ENCODE assay signal across 1 cellular context in the genomic region with DNA sequence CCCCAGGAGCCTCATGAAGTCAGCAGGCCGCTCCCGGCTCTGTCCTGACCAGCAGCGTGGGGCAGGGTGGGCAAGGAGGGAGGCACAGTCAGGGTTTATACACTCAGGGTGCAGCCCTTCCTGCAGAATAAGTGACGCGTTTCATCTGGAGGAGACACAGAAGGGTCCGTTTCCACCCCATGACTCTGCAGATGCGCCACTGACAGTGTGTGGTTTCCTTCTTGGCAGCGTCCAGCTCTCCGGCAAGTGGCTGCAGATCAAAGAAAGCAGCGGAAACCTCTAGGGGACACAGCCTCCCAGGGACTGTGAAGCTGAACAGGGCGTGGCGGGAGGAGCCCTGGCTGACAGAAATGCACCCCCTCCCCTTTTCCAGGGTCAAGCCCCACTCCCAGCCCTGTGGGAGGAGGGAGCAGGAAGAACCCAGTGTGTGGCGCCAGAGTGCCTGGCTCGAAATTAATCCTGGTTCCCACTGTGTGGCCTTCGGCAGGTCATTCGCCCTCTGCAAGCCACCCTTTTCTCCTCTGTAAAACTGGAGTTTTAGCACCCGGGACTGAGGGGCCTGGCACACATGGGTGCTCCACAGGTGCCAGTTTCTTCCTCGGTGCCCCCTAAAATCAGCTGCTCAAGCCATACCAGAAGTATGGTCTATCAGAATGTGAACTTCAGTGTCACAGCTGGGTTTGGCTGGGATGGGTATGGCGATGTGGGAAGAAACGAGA.
TF ChIP-seq lines count a peak whose summit lies in the region.

No MANE protein-coding gene starts in this region.

TF ChIP-seq in HepG2, 621 proteins besides CTCF, POLR2A, EP300 and RAD21 (continued from another document and continues in another):
- TF ChIP-seq MAZ (IDR thresholded peaks at IDR 0.05; ENCODE audit: borderline replicate concordance, low read depth, low read length) (peak; percentile 96), MAZ (CRISPR knock-in tag; IDR thresholded peaks at IDR 0.05; ENCODE audit: low read depth) (peak; percentile 86), TBX3 (IDR thresholded peaks at IDR 0.05; ENCODE audit: borderline replicate concordance) (peak; percentile 18; the same call in 1 of the 2 replicates), POLR2AphosphoS5 (IDR thresholded peaks at IDR 0.05; ENCODE audit: low read depth, low read length) (peak; percentile 49), NFIB (CRISPR knock-in tag; IDR thresholded peaks at IDR 0.05; ENCODE audit: borderline replicate concordance) (no peak), ZNF296 (CRISPR knock-in tag; conservative IDR thresholded peaks at IDR 0.05) (no peak), RARA (CRISPR knock-in tag; IDR thresholded peaks at IDR 0.05) (peak; percentile 64), ZBTB3 (CRISPR knock-in tag; IDR thresholded peaks at IDR 0.05; ENCODE audit: borderline replicate concordance, low read depth) (peak; percentile 87; the same call in 1 of the 2 replicates), MTF1 (CRISPR knock-in tag; IDR thresholded peaks at IDR 0.05) (no peak), NCOA2 (CRISPR knock-in tag; IDR thresholded peaks at IDR 0.05) (peak; percentile 70), ZNF788 (CRISPR knock-in tag; IDR thresholded peaks at IDR 0.05; ENCODE audit: borderline replicate concordance) (peak; percentile 64; the same call in 1 of the 2 replicates), ZNF430 (CRISPR knock-in tag; IDR thresholded peaks at IDR 0.05) (0 out of 2 replicates have a peak, but pooled peaks have one; percentile 27), GABPA (IDR thresholded peaks at IDR 0.05; ENCODE audit: low read depth, low read length) (no peak), GABPA (CRISPR knock-in tag; IDR thresholded peaks at IDR 0.05; ENCODE audit: low read depth) (peak; percentile 37), TAF1 (CRISPR knock-in tag; IDR thresholded peaks at IDR 0.05) (peak; percentile 62), AKAP8 (CRISPR knock-in tag; IDR thresholded peaks at IDR 0.05) (0 out of 2 replicates have a peak, but pooled peaks have one; percentile 30), NCOR1 (IDR thresholded peaks at IDR 0.05; ENCODE audit: borderline replicate concordance, low read length) (peak; percentile 70; the same call in 1 of the 2 replicates), ZNF292 (CRISPR knock-in tag; IDR thresholded peaks at IDR 0.05; ENCODE audit: borderline replicate concordance, low read depth) (peak; percentile 82; the same call in 1 of the 2 replicates), SETDB1 (CRISPR knock-in tag; IDR thresholded peaks at IDR 0.05; ENCODE audit: borderline replicate concordance) (no peak), ZNF335 (CRISPR knock-in tag; IDR thresholded peaks at IDR 0.05) (peak; percentile 46; the same call in 1 of the 2 replicates), ZNF766 (CRISPR knock-in tag; IDR thresholded peaks at IDR 0.05; ENCODE audit: borderline replicate concordance) (no peak), NR2F1 (CRISPR knock-in tag; IDR thresholded peaks at IDR 0.05) (peak; percentile 37 to 44; a peak in 1 of 4 replicates), NFKBIZ (CRISPR knock-in tag; IDR thresholded peaks at IDR 0.05) (0 out of 2 replicates have a peak, but pooled peaks have one; percentile 43), KDM2A (CRISPR knock-in tag; IDR thresholded peaks at IDR 0.05; ENCODE audit: borderline replicate concordance, low read depth) (peak; percentile 67), ETV6 (CRISPR knock-in tag; conservative IDR thresholded peaks at IDR 0.05) (no peak), HNRNPH1 (optimal IDR thresholded peaks at IDR 0.05; ENCODE audit: low read depth, low read length) (peak; percentile 44), FOXM1 (CRISPR knock-in tag; IDR thresholded peaks at IDR 0.05) (no peak), ZSCAN21 (CRISPR knock-in tag; IDR thresholded peaks at IDR 0.05; ENCODE audit: borderline replicate concordance) (0 out of 2 replicates have a peak, but pooled peaks have one; percentile 15), HOXA3 (CRISPR knock-in tag; IDR thresholded peaks at IDR 0.05) (peak; percentile 76), ZC3H4 (CRISPR knock-in tag; IDR thresholded peaks at IDR 0.05; ENCODE audit: borderline replicate concordance) (peak; percentile 74; the same call in 1 of the 2 replicates), RXRB (CRISPR knock-in tag; IDR thresholded peaks at IDR 0.05; ENCODE audit: borderline replicate concordance) (peak; percentile 84), RARG (CRISPR knock-in tag; IDR thresholded peaks at IDR 0.05; ENCODE audit: low read depth) (0 out of 2 replicates have a peak, but pooled peaks have one; percentile 9), SMAD3 (CRISPR knock-in tag; IDR thresholded peaks at IDR 0.05) (peak; percentile 22)
- TF ChIP-seq, protein P1, sequence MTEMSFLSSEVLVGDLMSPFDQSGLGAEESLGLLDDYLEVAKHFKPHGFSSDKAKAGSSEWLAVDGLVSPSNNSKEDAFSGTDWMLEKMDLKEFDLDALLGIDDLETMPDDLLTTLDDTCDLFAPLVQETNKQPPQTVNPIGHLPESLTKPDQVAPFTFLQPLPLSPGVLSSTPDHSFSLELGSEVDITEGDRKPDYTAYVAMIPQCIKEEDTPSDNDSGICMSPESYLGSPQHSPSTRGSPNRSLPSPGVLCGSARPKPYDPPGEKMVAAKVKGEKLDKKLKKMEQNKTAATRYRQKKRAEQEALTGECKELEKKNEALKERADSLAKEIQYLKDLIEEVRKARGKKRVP (CRISPR knock-in tag; IDR thresholded peaks at IDR 0.05) = peak in 1 of 2 experiments; percentile 27; a peak in 1 of 4 replicates
- TF ChIP-seq, protein P2, sequence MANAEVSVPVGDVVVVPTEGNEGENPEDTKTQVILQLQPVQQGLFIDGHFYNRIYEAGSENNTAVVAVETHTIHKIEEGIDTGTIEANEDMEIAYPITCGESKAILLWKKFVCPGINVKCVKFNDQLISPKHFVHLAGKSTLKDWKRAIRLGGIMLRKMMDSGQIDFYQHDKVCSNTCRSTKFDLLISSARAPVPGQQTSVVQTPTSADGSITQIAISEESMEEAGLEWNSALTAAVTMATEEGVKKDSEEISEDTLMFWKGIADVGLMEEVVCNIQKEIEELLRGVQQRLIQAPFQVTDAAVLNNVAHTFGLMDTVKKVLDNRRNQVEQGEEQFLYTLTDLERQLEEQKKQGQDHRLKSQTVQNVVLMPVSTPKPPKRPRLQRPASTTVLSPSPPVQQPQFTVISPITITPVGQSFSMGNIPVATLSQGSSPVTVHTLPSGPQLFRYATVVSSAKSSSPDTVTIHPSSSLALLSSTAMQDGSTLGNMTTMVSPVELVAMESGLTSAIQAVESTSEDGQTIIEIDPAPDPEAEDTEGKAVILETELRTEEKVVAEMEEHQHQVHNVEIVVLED (CRISPR knock-in tag; IDR thresholded peaks at IDR 0.05; ENCODE audit: borderline replicate concordance) = no peak; the same call in 1 of the 2 replicates
- TF ChIP-seq, protein P3, sequence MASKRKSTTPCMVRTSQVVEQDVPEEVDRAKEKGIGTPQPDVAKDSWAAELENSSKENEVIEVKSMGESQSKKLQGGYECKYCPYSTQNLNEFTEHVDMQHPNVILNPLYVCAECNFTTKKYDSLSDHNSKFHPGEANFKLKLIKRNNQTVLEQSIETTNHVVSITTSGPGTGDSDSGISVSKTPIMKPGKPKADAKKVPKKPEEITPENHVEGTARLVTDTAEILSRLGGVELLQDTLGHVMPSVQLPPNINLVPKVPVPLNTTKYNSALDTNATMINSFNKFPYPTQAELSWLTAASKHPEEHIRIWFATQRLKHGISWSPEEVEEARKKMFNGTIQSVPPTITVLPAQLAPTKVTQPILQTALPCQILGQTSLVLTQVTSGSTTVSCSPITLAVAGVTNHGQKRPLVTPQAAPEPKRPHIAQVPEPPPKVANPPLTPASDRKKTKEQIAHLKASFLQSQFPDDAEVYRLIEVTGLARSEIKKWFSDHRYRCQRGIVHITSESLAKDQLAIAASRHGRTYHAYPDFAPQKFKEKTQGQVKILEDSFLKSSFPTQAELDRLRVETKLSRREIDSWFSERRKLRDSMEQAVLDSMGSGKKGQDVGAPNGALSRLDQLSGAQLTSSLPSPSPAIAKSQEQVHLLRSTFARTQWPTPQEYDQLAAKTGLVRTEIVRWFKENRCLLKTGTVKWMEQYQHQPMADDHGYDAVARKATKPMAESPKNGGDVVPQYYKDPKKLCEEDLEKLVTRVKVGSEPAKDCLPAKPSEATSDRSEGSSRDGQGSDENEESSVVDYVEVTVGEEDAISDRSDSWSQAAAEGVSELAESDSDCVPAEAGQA (IDR thresholded peaks at IDR 0.05; ENCODE audit: low read depth) = peak; percentile 45; the same call in 1 of the 2 replicates
- TF ChIP-seq, protein P3 (CRISPR knock-in tag; IDR thresholded peaks at IDR 0.05; ENCODE audit: borderline replicate concordance) = no peak
- TF ChIP-seq, protein P4, sequence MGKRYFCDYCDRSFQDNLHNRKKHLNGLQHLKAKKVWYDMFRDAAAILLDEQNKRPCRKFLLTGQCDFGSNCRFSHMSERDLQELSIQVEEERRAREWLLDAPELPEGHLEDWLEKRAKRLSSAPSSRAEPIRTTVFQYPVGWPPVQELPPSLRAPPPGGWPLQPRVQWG (CRISPR knock-in tag; IDR thresholded peaks at IDR 0.05; ENCODE audit: borderline replicate concordance, low read depth) = no peak
- TF ChIP-seq, protein P5, sequence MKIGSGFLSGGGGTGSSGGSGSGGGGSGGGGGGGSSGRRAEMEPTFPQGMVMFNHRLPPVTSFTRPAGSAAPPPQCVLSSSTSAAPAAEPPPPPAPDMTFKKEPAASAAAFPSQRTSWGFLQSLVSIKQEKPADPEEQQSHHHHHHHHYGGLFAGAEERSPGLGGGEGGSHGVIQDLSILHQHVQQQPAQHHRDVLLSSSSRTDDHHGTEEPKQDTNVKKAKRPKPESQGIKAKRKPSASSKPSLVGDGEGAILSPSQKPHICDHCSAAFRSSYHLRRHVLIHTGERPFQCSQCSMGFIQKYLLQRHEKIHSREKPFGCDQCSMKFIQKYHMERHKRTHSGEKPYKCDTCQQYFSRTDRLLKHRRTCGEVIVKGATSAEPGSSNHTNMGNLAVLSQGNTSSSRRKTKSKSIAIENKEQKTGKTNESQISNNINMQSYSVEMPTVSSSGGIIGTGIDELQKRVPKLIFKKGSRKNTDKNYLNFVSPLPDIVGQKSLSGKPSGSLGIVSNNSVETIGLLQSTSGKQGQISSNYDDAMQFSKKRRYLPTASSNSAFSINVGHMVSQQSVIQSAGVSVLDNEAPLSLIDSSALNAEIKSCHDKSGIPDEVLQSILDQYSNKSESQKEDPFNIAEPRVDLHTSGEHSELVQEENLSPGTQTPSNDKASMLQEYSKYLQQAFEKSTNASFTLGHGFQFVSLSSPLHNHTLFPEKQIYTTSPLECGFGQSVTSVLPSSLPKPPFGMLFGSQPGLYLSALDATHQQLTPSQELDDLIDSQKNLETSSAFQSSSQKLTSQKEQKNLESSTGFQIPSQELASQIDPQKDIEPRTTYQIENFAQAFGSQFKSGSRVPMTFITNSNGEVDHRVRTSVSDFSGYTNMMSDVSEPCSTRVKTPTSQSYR (CRISPR knock-in tag; IDR thresholded peaks at IDR 0.05; ENCODE audit: borderline replicate concordance) = peak; percentile 48; the same call in 1 of the 2 replicates
- TF ChIP-seq, protein P6, sequence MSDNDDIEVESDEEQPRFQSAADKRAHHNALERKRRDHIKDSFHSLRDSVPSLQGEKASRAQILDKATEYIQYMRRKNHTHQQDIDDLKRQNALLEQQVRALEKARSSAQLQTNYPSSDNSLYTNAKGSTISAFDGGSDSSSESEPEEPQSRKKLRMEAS (IDR thresholded peaks at IDR 0.05) = peak; percentile 21; the same call in 1 of the 2 replicates
- TF ChIP-seq, protein P7, sequence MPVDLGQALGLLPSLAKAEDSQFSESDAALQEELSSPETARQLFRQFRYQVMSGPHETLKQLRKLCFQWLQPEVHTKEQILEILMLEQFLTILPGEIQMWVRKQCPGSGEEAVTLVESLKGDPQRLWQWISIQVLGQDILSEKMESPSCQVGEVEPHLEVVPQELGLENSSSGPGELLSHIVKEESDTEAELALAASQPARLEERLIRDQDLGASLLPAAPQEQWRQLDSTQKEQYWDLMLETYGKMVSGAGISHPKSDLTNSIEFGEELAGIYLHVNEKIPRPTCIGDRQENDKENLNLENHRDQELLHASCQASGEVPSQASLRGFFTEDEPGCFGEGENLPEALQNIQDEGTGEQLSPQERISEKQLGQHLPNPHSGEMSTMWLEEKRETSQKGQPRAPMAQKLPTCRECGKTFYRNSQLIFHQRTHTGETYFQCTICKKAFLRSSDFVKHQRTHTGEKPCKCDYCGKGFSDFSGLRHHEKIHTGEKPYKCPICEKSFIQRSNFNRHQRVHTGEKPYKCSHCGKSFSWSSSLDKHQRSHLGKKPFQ (CRISPR knock-in tag; IDR thresholded peaks at IDR 0.05; ENCODE audit: insufficient replicate concordance) = peak; percentile 9
- TF ChIP-seq, protein P8, sequence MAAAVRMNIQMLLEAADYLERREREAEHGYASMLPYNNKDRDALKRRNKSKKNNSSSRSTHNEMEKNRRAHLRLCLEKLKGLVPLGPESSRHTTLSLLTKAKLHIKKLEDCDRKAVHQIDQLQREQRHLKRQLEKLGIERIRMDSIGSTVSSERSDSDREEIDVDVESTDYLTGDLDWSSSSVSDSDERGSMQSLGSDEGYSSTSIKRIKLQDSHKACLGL (CRISPR knock-in tag; IDR thresholded peaks at IDR 0.05) = no peak
- TF ChIP-seq, protein P9, sequence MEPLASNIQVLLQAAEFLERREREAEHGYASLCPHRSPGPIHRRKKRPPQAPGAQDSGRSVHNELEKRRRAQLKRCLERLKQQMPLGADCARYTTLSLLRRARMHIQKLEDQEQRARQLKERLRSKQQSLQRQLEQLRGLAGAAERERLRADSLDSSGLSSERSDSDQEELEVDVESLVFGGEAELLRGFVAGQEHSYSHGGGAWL (CRISPR knock-in tag; IDR thresholded peaks at IDR 0.05) = no peak
- TF ChIP-seq, protein P10, sequence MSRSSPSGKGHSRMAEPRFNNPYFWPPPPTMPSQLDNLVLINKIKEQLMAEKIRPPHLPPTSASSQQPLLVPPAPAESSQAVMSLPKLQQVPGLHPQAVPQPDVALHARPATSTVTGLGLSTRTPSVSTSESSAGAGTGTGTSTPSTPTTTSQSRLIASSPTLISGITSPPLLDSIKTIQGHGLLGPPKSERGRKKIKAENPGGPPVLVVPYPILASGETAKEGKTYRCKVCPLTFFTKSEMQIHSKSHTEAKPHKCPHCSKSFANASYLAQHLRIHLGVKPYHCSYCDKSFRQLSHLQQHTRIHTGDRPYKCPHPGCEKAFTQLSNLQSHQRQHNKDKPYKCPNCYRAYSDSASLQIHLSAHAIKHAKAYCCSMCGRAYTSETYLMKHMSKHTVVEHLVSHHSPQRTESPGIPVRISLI (CRISPR knock-in tag; IDR thresholded peaks at IDR 0.05; ENCODE audit: borderline replicate concordance) = peak; percentile 56; the same call in 1 of the 2 replicates
